26 cellular contexts compared by ENCODE assay signal in the genomic region with DNA sequence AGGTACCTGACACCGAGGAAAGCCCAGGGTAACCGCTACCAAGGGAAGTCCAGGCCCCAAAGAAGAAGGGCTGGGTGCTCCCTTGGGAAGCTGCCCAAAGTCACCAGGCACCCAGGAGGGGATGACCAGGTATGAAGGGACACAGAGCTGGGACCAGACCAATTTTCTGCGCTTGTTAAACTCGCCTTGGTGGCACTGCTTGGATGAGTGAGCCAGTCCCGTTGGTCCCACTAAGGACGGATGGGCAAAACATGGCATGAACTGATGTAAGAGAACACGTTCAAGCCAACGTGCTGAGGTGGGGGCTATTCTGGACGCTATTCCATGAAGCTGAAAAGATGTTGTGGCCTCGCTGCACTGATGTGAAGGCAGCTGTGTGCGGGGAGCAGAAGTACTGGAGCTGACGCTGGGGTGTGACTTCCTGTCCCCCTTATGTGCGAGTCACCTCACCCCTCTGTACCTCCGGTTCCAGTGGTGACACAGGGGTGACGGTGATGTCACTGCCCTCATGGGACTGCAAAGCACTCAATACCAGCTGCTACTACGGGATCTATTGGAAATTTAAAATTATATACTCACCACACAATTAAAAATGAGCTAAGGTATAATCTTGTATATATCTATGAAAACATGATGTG.
A peak's percentile ranks its signal among the peaks of the same experiment; 100 is the strongest.
DNase-seq lines count a peak whose midpoint lies in the region; ATAC-seq and TF ChIP-seq lines count a peak whose summit lies in the region.
"Had no signal": no experiment of that assay in that cellular context is flagged by ENCODE, and none has a peak within 500 bp of the region (broad histone marks: within the 10 kb centered on the region; RNA-seq: fewer than 3 reads in every experiment).

No MANE protein-coding gene starts in this region.

- H3K27me3 ChIP-seq in Peyer's patch, result no peaks in the 10 kb centered on the region
- no peaks in the 10 kb centered on the region for H3K27me3 ChIP-seq in aorta (ENCODE audit: control insufficient read depth in 1 of 2, insufficient read depth in 2 of 2, low read length in 1 of 2)
- H3K27me3 ChIP-seq: BLaER1 had no signal

- H3K4me1 Mint-ChIP-seq in stimulated activated effector memory CD8-positive, alpha-beta T cell treated with anti-CD3 and anti-CD28 coated beads, Interleukin-12 subunit alpha, Interleukin-12 subunit beta, amount 100 ng/mL, for 72 hours, result no peaks in the 10 kb centered on the region
- H3K4me1 Mint-ChIP-seq in endothelial cell (ENCODE audit: unreplicated experiment), result peaks cover 7% of the 10 kb centered on the region

- TF ChIP-seq CTCF in Peyer's patch (IDR thresholded peaks at IDR 0.05), result no peak
- no peak for TF ChIP-seq CTCF in endothelial cell (IDR thresholded peaks at IDR 0.05; ENCODE audit: unreplicated experiment)

- peaks cover 2% of the 10 kb centered on the region for H3K27me3 Mint-ChIP-seq in endothelial cell (ENCODE audit: unreplicated experiment)
- H3K27me3 Mint-ChIP-seq: CD4-positive, alpha-beta T cell had no signal

- H3K27ac ChIP-seq in Peyer's patch (no peak overlapping the region), aorta (ENCODE audit: low read depth in 1 of 2, low read length in 2 of 2) (no peak overlapping the region)
- H3K27ac ChIP-seq: 22Rv1, BLaER1, PC-9, RWPE1, SK-N-MC had no signal

- no peaks in the 10 kb centered on the region for H3K36me3 ChIP-seq in Peyer's patch
- H3K36me3 ChIP-seq in aorta (ENCODE audit: control insufficient read depth in 1 of 2, insufficient read depth in 2 of 2, low read length in 1 of 2), result no peaks in the 10 kb centered on the region
- H3K36me3 ChIP-seq: BLaER1 had no signal

- peak; percentile 16 for DNase-seq in NK-92 treated with Interleukin-12 subunit alpha and Interleukin-12 subunit beta, amount 100 ng/mL, for 24 hours (lab: John Stamatoyannopoulos, UW)
- no peak for DNase-seq in NK-92 (lab: John Stamatoyannopoulos, UW; ENCODE audit: unreplicated experiment)
- peak in 2 of 3 donors; percentile 18 to 26 for DNase-seq in Peyer's patch
- DNase-seq in islet precursor cell, result peak; percentile 32
- no peak for DNase-seq in stimulated activated effector memory CD8-positive, alpha-beta T cell treated with anti-CD3 and anti-CD28 coated beads, Interleukin-12 subunit alpha, Interleukin-12 subunit beta, amount 100 ng/mL, for 72 hours (ENCODE audit: low spot score in 2 of 2)
- no peak for DNase-seq in endothelial cell (ENCODE audit: low spot score)
- no peak for DNase-seq in aorta
- DNase-seq in KG1 (lab: John Stamatoyannopoulos, UW), result no peak
- DNase-seq: ACHN; Calu3; CD4-positive, alpha-beta T cell; DMS153; MM.1S; NCI-H1092; NCI-H1436; NCI-H187 treated with DMSO at 0.1 percent for 48 hours; NCI-H2107; NCI-H446 treated with DMSO at 0.1 percent for 48 hours; NCI-H526 treated with DMSO at 0.1 percent for 48 hours; PC-9; SHP77 treated with DMSO at 0.1 percent for 48 hours had no signal

- H3K4me1 ChIP-seq in Peyer's patch, result no peaks in the 10 kb centered on the region
- H3K4me1 ChIP-seq in aorta (ENCODE audit: control insufficient read depth in 1 of 2, insufficient read depth in 2 of 2, low read length in 2 of 2), result no peaks in the 10 kb centered on the region
- H3K4me1 ChIP-seq: BLaER1 had no signal

- no peak overlapping the region for H3K27ac Mint-ChIP-seq in stimulated activated effector memory CD8-positive, alpha-beta T cell treated with anti-CD3 and anti-CD28 coated beads, Interleukin-12 subunit alpha, Interleukin-12 subunit beta, amount 100 ng/mL, for 72 hours
- no peak overlapping the region for H3K27ac Mint-ChIP-seq in endothelial cell (ENCODE audit: unreplicated experiment)
- H3K27ac Mint-ChIP-seq: CD4-positive, alpha-beta T cell had no signal

- 85 to 90% methylated on average over 16 of the region's 16 CpGs for WGBS in aorta, 2 donors

- no peaks in the 10 kb centered on the region for H3K36me3 Mint-ChIP-seq in stimulated activated effector memory CD8-positive, alpha-beta T cell treated with anti-CD3 and anti-CD28 coated beads, Interleukin-12 subunit alpha, Interleukin-12 subunit beta, amount 100 ng/mL, for 72 hours
- no peaks in the 10 kb centered on the region for H3K36me3 Mint-ChIP-seq in endothelial cell (ENCODE audit: low read depth, unreplicated experiment)

- peak; percentile 22 for ATAC-seq in stimulated activated effector memory CD8-positive, alpha-beta T cell treated with anti-CD3 and anti-CD28 coated beads, Interleukin-12 subunit alpha, Interleukin-12 subunit beta, amount 100 ng/mL, for 72 hours
- no peak for ATAC-seq in aorta (ENCODE audit: low FRiP score)
- ATAC-seq: K562 had no signal

- no peaks in the 10 kb centered on the region for H3K9me3 Mint-ChIP-seq in stimulated activated effector memory CD8-positive, alpha-beta T cell treated with anti-CD3 and anti-CD28 coated beads, Interleukin-12 subunit alpha, Interleukin-12 subunit beta, amount 100 ng/mL, for 72 hours
- no peaks in the 10 kb centered on the region for H3K9me3 Mint-ChIP-seq in endothelial cell (ENCODE audit: unreplicated experiment)
- H3K9me3 Mint-ChIP-seq: CD4-positive, alpha-beta T cell had no signal

- no peaks in the 10 kb centered on the region for H3K9me3 ChIP-seq in Peyer's patch
- no peaks in the 10 kb centered on the region for H3K9me3 ChIP-seq in aorta (ENCODE audit: control insufficient read depth, low read length)
- H3K9me3 ChIP-seq: BLaER1 had no signal

- intact Hi-C loops in aorta (cut with DNase I), result no loop called here

- no peak overlapping the region for H3K4me3 ChIP-seq in Peyer's patch
- no peak overlapping the region for H3K4me3 ChIP-seq in aorta (ENCODE audit: low read length in 2 of 2)
- H3K4me3 ChIP-seq: BLaER1, K562, PC-9, SK-N-MC had no signal

- no peak overlapping the region for H3K4me3 Mint-ChIP-seq in stimulated activated effector memory CD8-positive, alpha-beta T cell treated with anti-CD3 and anti-CD28 coated beads, Interleukin-12 subunit alpha, Interleukin-12 subunit beta, amount 100 ng/mL, for 72 hours
- H3K4me3 Mint-ChIP-seq in endothelial cell (ENCODE audit: unreplicated experiment), result no peak overlapping the region
- H3K4me3 Mint-ChIP-seq: CD4-positive, alpha-beta T cell had no signal

- TF ChIP-seq POLR2A in Peyer's patch (IDR thresholded peaks at IDR 0.05), result no peak

Comparison
In these comparisons a context has a peak if more than half of its experiments do, and no peak if none do; other contexts are left out.
1. DNase-seq: peak in NK-92 treated with Interleukin-12 subunit alpha and Interleukin-12 subunit beta, amount 100 ng/mL, for 24 hours (single experiment), Peyer's patch (2 of 3) and islet precursor cell (single experiment); none in NK-92 (single experiment), stimulated activated effector memory CD8-positive, alpha-beta T cell treated with anti-CD3 and anti-CD28 coated beads, Interleukin-12 subunit alpha, Interleukin-12 subunit beta, amount 100 ng/mL, for 72 hours (0 of 2), endothelial cell (single experiment), aorta (0 of 2) and KG1 (single experiment).